Comparison of ENCODE assay signal across 19 cellular contexts in genomic region chr11:83403990-83404389, GRCh38.
"Had no signal": no experiment of that assay in that cellular context is flagged by ENCODE, and none has a peak within 500 bp of the region (broad histone marks: within the 10 kb centered on the region; RNA-seq: fewer than 3 reads in every experiment).

No MANE protein-coding gene starts in this region.

- H3K4me1 Mint-ChIP-seq: activated CD4-positive, alpha-beta T cell treated with anti-CD3 and anti-CD28 coated beads, Interleukin-2, amount 10 ng/mL, durations not matched to agents 24 days and 14 days; activated naive CD8-positive, alpha-beta T cell treated with anti-CD3 and anti-CD28 coated beads, Interleukin-2, amount 10 ng/mL, durations not matched to agents 7 days and 5 days had no signal

- H3K4me3 Mint-ChIP-seq: activated B cell treated with CpG ODN at 0.5 μM for 24 hours; activated CD4-positive, alpha-beta T cell treated with anti-CD3 and anti-CD28 coated beads, Interleukin-2, amount 10 ng/mL, durations not matched to agents 24 days and 14 days; activated naive CD8-positive, alpha-beta T cell treated with anti-CD3 and anti-CD28 coated beads, Interleukin-2, amount 10 ng/mL, durations not matched to agents 7 days and 5 days had no signal

- H3K9me3 ChIP-seq: esophagus muscularis mucosa, neutrophil, transverse colon had no signal

- H3K36me3 ChIP-seq: esophagus muscularis mucosa, neutrophil, transverse colon had no signal

- DNase-seq: activated B cell treated with CpG ODN at 0.5 μM for 24 hours; activated CD4-positive, alpha-beta T cell treated with anti-CD3 and anti-CD28 coated beads, Interleukin-2, amount 10 ng/mL, durations not matched to agents 24 days and 14 days; activated CD8-positive, alpha-beta memory T cell treated with anti-CD3 and anti-CD28 coated beads, Interleukin-2, amount 50 U/mL, for 48 hours; activated naive CD4-positive, alpha-beta T cell; activated naive CD8-positive, alpha-beta T cell treated with anti-CD3 and anti-CD28 coated beads, Interleukin-2, amount 10 ng/mL, durations not matched to agents 7 days and 5 days; anterior cingulate cortex; cortex of kidney; effector CD4-positive, alpha-beta T cell; hippocampal formation; retina; stimulated activated CD4-positive, alpha-beta T cell treated with anti-CD3 and anti-CD28 coated beads, Interleukin-4, amount 100 ng/mL, for 4 hours; stimulated activated CD8-positive, alpha-beta memory T cell treated with anti-CD3 and anti-CD28 coated beads, Interleukin-4, amount 100 ng/mL, for 48 hours; stimulated activated naive CD4-positive, alpha-beta T cell treated with Interleukin-2 at 50 U/mL for 16 hours; substantia nigra; transverse colon had no signal

- H3K4me3 ChIP-seq: esophagus muscularis mucosa, skin epidermis, transverse colon had no signal

- H3K27me3 Mint-ChIP-seq: activated CD4-positive, alpha-beta T cell treated with anti-CD3 and anti-CD28 coated beads, Interleukin-2, amount 10 ng/mL, durations not matched to agents 24 days and 14 days; activated naive CD8-positive, alpha-beta T cell treated with anti-CD3 and anti-CD28 coated beads, Interleukin-2, amount 10 ng/mL, durations not matched to agents 7 days and 5 days had no signal

- H3K9me3 Mint-ChIP-seq: activated B cell treated with CpG ODN at 0.5 μM for 24 hours; activated CD4-positive, alpha-beta T cell treated with anti-CD3 and anti-CD28 coated beads, Interleukin-2, amount 10 ng/mL, durations not matched to agents 24 days and 14 days; activated naive CD8-positive, alpha-beta T cell treated with anti-CD3 and anti-CD28 coated beads, Interleukin-2, amount 10 ng/mL, durations not matched to agents 7 days and 5 days had no signal

- H3K27me3 ChIP-seq: esophagus muscularis mucosa, neutrophil, transverse colon had no signal

- H3K4me1 ChIP-seq: esophagus muscularis mucosa, transverse colon had no signal

- H3K27ac Mint-ChIP-seq: activated B cell treated with CpG ODN at 0.5 μM for 24 hours; activated CD4-positive, alpha-beta T cell treated with anti-CD3 and anti-CD28 coated beads, Interleukin-2, amount 10 ng/mL, durations not matched to agents 24 days and 14 days; activated naive CD8-positive, alpha-beta T cell treated with anti-CD3 and anti-CD28 coated beads, Interleukin-2, amount 10 ng/mL, durations not matched to agents 7 days and 5 days had no signal

- H3K27ac ChIP-seq: esophagus muscularis mucosa, neutrophil, skin epidermis, transverse colon had no signal

- FAIRE-seq: TTC549 had no signal

- H3K36me3 Mint-ChIP-seq: activated naive CD8-positive, alpha-beta T cell treated with anti-CD3 and anti-CD28 coated beads, Interleukin-2, amount 10 ng/mL, durations not matched to agents 7 days and 5 days had no signal
